Comparison of ENCODE assay signal across 8 cellular contexts in genomic region chr7:32941996-32942782, GRCh38. TPM values are rescaled to one million over a fixed set of nuclear protein-coding genes. Genes with fewer than 3 reads are reported as not detected.
DNase-seq lines count a peak whose midpoint lies in the region; ATAC-seq and TF ChIP-seq lines count a peak whose summit lies in the region.

No MANE protein-coding gene starts in this region.

- H3K36me3 Mint-ChIP-seq in Calu3 (ENCODE audit: insufficient read depth, unreplicated experiment) (peaks cover 21% of the 10 kb centered on the region), osteocyte (ENCODE audit: unreplicated experiment) (peaks cover 10% of the 10 kb centered on the region)
- peaks cover 2% of the 10 kb centered on the region for H3K36me3 Mint-ChIP-seq in activated naive CD4-positive, alpha-beta T cell treated with anti-CD3 and anti-CD28 coated beads for 36 hours (ENCODE audit: low read depth)

- H3K9me3 ChIP-seq in SJCRH30 (replicated peaks) = peaks cover 6% of the 10 kb centered on the region
- no peaks in the 10 kb centered on the region for H3K9me3 ChIP-seq in transverse colon

- BruUV-seq in Calu3 (replicated peaks; lab: Mats Ljungman, UMichigan) = TSS peak; percentile 54

- DNase-seq in Calu3 = peak; percentile 69
- DNase-seq in HS-27A (ENCODE audit: low read depth) = peak; percentile 23
- DNase-seq in SJCRH30 = peak; percentile 72
- DNase-seq in activated naive CD4-positive, alpha-beta T cell treated with anti-CD3 and anti-CD28 coated beads for 36 hours = peak; percentile 64
- peak; percentile 54 for DNase-seq in glomerular visceral epithelial cell (ENCODE audit: extremely low spot score)
- peak; percentile 86 for DNase-seq in osteocyte (ENCODE audit: extremely low spot score, unreplicated experiment)
- DNase-seq in transverse colon = peak; percentile 69

- intact Hi-C loops in Calu3 (cut with micrococcal nuclease; ENCODE audit: unreplicated experiment) = loop anchor here (2.0 to 5.0 kb wide), 3 partner anchors 49 to 165 kb away; partner anchors contain the start of gene RP9
- intact Hi-C loops in activated naive CD4-positive, alpha-beta T cell treated with anti-CD3 and anti-CD28 coated beads for 36 hours (cut with micrococcal nuclease) = loop anchor here (1.0 to 5.0 kb wide), 5 partner anchors 15 to 214 kb away; partner anchors contain the start of gene FKBP9
- intact Hi-C loops in transverse colon (cut with DNase I; ENCODE audit: low total_unique reads) = no loop called here

- TF ChIP-seq POLR2A in transverse colon (IDR thresholded peaks at IDR 0.05) = no peak

- H3K27me3 Mint-ChIP-seq in Calu3 (ENCODE audit: unreplicated experiment) (no peaks in the 10 kb centered on the region), osteocyte (ENCODE audit: unreplicated experiment) (no peaks in the 10 kb centered on the region)
- H3K27me3 Mint-ChIP-seq in activated naive CD4-positive, alpha-beta T cell treated with anti-CD3 and anti-CD28 coated beads for 36 hours (ENCODE audit: low read depth) = no peaks in the 10 kb centered on the region

- TF ChIP-seq EP300 in transverse colon (IDR thresholded peaks at IDR 0.05; ENCODE audit: low read depth) = no peak

- 3% methylated on average over 48 of the region's 49 CpGs; no CpG with 5 or more reads in 1 of the 2 donors for WGBS in transverse colon (ENCODE audit: low coverage in 1 of 2), 2 donors

- H3K9me3 Mint-ChIP-seq in Calu3 (ENCODE audit: low read depth, unreplicated experiment) = peaks cover 3% of the 10 kb centered on the region
- H3K9me3 Mint-ChIP-seq in activated naive CD4-positive, alpha-beta T cell treated with anti-CD3 and anti-CD28 coated beads for 36 hours = peaks cover 2% of the 10 kb centered on the region
- no peaks in the 10 kb centered on the region for H3K9me3 Mint-ChIP-seq in osteocyte (ENCODE audit: unreplicated experiment)

- peak overlapping the region; percentile 69 for H3K27ac ChIP-seq in SJCRH30
- H3K27ac ChIP-seq in transverse colon = peak overlapping the region; percentile 96 to 99 (median 99)

- H3K27me3 ChIP-seq in SJCRH30 (no peaks in the 10 kb centered on the region), transverse colon (no peaks in the 10 kb centered on the region)

- H3K4me1 ChIP-seq in SJCRH30 (peaks cover 4% of the 10 kb centered on the region; the same call in 1 of the 2 replicates), transverse colon (peaks cover 5 to 42% (median 15%) of the 10 kb centered on the region in 4 donors)

- H3K4me3 Mint-ChIP-seq in Calu3 (ENCODE audit: low read depth, unreplicated experiment) = peak overlapping the region; percentile 91
- peak overlapping the region; percentile 94 for H3K4me3 Mint-ChIP-seq in activated naive CD4-positive, alpha-beta T cell treated with anti-CD3 and anti-CD28 coated beads for 36 hours
- H3K4me3 Mint-ChIP-seq in osteocyte (ENCODE audit: unreplicated experiment) = peak overlapping the region; percentile 90

- H3K36me3 ChIP-seq in SJCRH30 (no peaks in the 10 kb centered on the region; the same call in 1 of the 2 replicates), transverse colon (no peaks in the 10 kb centered on the region)

- peak overlapping the region; percentile 82 for H3K27ac Mint-ChIP-seq in Calu3 (ENCODE audit: unreplicated experiment)
- H3K27ac Mint-ChIP-seq in activated naive CD4-positive, alpha-beta T cell treated with anti-CD3 and anti-CD28 coated beads for 36 hours = peak overlapping the region; percentile 71
- peak overlapping the region; percentile 95 for H3K27ac Mint-ChIP-seq in osteocyte (ENCODE audit: unreplicated experiment)

- in situ Hi-C loops in transverse colon (cut with MboI; ENCODE audit: low pct_ligation_motif_present in 1 of 4, low pct_unique_long_range_greater_than_20kb in 1 of 4, low sequenced_read_pairs in 3 of 4) = loop anchor here in 1 of 4 donors (25.0 kb wide), 1 partner anchor 105 kb away; no protein-coding TSS in a partner anchor

- H3K4me3 ChIP-seq in SJCRH30 (peak overlapping the region; percentile 72), transverse colon (peak overlapping the region; percentile 68 to 98 (median 90))

- CTCF ChIA-PET in Calu3 (lab: Charles Lee) = interaction anchor here (0.8 to 2.2 kb wide), 3 partner anchors 53 to 142 kb away, joined by 3 to 17 read pairs (median 7); no protein-coding TSS in a partner anchor
- CTCF ChIA-PET in activated naive CD4-positive, alpha-beta T cell treated with anti-CD3 and anti-CD28 coated beads for 36 hours (lab: Charles Lee) = interaction anchor here (1.0 to 8.9 kb wide), 12 partner anchors 8 to 166 kb away, joined by 3 to 125 read pairs (median 6); partner anchors contain the start of genes FKBP9 and RP9

- TF ChIP-seq CTCF in Calu3 (IDR thresholded peaks at IDR 0.05; ENCODE audit: unreplicated experiment) (no peak), osteocyte (IDR thresholded peaks at IDR 0.05) (no peak), transverse colon (IDR thresholded peaks at IDR 0.05) (no peak)

- H3K4me1 Mint-ChIP-seq in Calu3 (ENCODE audit: low read depth, unreplicated experiment) (peaks cover 26% of the 10 kb centered on the region), osteocyte (ENCODE audit: unreplicated experiment) (peaks cover 34% of the 10 kb centered on the region)
- peaks cover 18% of the 10 kb centered on the region for H3K4me1 Mint-ChIP-seq in activated naive CD4-positive, alpha-beta T cell treated with anti-CD3 and anti-CD28 coated beads for 36 hours (ENCODE audit: low read depth)

- ATAC-seq in GM21367 (IDR thresholded peaks at IDR 0.05; ENCODE audit: unreplicated experiment) = peak; percentile 58

RNA-seq across cellular contexts. Expression of gene FKBP9, which starts 15.1 kb away (rescaled TPM):
- total RNA-seq in Calu3 (2022) = 124 and 160 TPM in 2 replicates
- total RNA-seq in SJCRH30 (2014; rRNA removed; shearing (Covaris generic)) = 61.8 and 73.5 TPM in 2 replicates
- total RNA-seq in activated naive CD4-positive, alpha-beta T cell treated with anti-CD3 and anti-CD28 coated beads for 36 hours = under 1 TPM; 0.62 to 0.64 TPM
- 229 and 237 TPM in 2 replicates for total RNA-seq in osteocyte
- total RNA-seq in transverse colon = 100 to 1,000 TPM; 124 to 191 (median 180) TPM

RNA-seq across cellular contexts. Expression of gene KBTBD2, which starts 50.6 kb away (rescaled TPM):
- total RNA-seq in Calu3 (2022) = 54.2 and 58.7 TPM in 2 replicates
- 50.7 and 51.4 TPM in 2 replicates for total RNA-seq in SJCRH30 (2014; rRNA removed; shearing (Covaris generic))
- 10 to 100 TPM; 30.6 to 32.2 TPM for total RNA-seq in activated naive CD4-positive, alpha-beta T cell treated with anti-CD3 and anti-CD28 coated beads for 36 hours
- 33.9 and 36.5 TPM in 2 replicates for total RNA-seq in osteocyte
- total RNA-seq in transverse colon = 10 to 100 TPM; 29.9 to 72.8 (median 32.3) TPM

Comparison
In these comparisons a context has a peak if more than half of its experiments do, and no peak if none do; other contexts are left out.
1. Peak in every context shown above with its lines: DNase-seq, ATAC-seq, H3K4me3 ChIP-seq and H3K27ac ChIP-seq.
2. DNase-seq: peak in every context shown above with its lines; median percentile 86 in osteocyte; 72 in SJCRH30; 69 in Calu3; 69 in transverse colon; 64 in activated naive CD4-positive, alpha-beta T cell treated with anti-CD3 and anti-CD28 coated beads for 36 hours; 54 in glomerular visceral epithelial cell; 23 in HS-27A.
3. RNA of gene FKBP9, which starts 15.1 kb away (total RNA-seq): 229 to 237 TPM in osteocyte, 124 to 191 TPM in transverse colon, 124 to 160 TPM in Calu3 and 61.8 to 73.5 TPM in SJCRH30; 0.62 to 0.64 TPM in activated naive CD4-positive, alpha-beta T cell treated with anti-CD3 and anti-CD28 coated beads for 36 hours; every median in the first group is over 10 times any median in the second.